12 cellular contexts compared by ENCODE assay signal in the genomic region with DNA sequence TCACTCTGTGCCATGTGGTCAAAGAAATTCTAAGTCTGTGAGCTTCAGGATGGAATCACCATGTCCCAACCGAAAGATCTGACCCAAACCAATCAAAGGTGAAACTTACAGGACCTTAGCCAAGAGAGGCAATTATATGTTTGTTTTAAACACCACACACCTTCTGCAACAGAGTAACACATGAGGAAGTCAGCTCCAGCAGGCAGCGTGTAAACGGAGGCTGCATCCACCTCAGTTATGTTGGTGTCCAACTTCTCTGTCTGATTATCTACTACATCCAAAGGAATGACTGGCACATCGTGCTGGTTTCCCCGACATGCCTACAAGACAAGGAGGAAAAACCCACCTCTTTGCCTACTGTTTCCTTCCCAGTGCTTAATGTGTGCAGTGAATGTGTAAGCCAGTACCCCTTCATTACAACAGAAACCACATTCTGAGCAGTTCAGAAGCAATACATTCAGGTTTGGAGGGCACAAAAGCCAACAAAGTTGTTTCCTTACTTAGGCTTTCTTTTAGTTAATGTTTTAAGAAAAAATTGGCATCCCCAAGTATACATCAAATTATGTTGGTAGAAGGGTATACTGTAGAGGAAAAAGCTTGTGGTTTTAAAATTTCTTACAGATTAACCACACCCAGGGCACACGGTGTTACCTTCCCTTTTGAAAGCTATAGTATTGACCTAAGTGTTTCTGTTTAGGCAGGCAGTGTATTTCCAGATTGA. TPM values are rescaled to one million over a fixed set of nuclear protein-coding genes. Genes with fewer than 3 reads are reported as not detected.
DNase-seq lines count a peak whose midpoint lies in the region; ATAC-seq and FAIRE-seq lines count a peak whose summit lies in the region.
"Had no signal": no experiment of that assay in that cellular context is flagged by ENCODE, and none has a peak within 500 bp of the region (broad histone marks: within the 10 kb centered on the region; RNA-seq: fewer than 3 reads in every experiment).

No MANE protein-coding gene starts in this region.

- H3K36me3 Mint-ChIP-seq in CD4-positive, alpha-beta memory T cell, result peaks cover 65% of the 10 kb centered on the region in 2 donors
- peaks cover 65% of the 10 kb centered on the region for H3K36me3 Mint-ChIP-seq in T-helper 2 cell treated with Interferon-gamma antibody and Interleukin-4, amounts not matched to agents 5 μg/mL and 100 μg/mL, for 36 hours (ENCODE audit: low read depth)

- H3K9me3 Mint-ChIP-seq in CD4-positive, alpha-beta memory T cell, result no peaks in the 10 kb centered on the region
- no peaks in the 10 kb centered on the region for H3K9me3 Mint-ChIP-seq in T-helper 2 cell treated with Interferon-gamma antibody and Interleukin-4, amounts not matched to agents 5 μg/mL and 100 μg/mL, for 36 hours

- H3K27ac ChIP-seq in CD4-positive, alpha-beta memory T cell (ENCODE audit: low read depth, low read length), result peak overlapping the region; percentile 7
- H3K27ac ChIP-seq: epithelial cell of prostate had no signal

- intact Hi-C loops in CD4-positive, alpha-beta memory T cell (cut with micrococcal nuclease), result loop anchor here (1.0 to 2.0 kb wide), 2 partner anchors 12 to 42 kb away; partner anchors contain the start of gene CASP6

- peak; percentile 84 for ATAC-seq in GM19324 (IDR thresholded peaks at IDR 0.05; ENCODE audit: low FRiP score, unreplicated experiment)
- ATAC-seq in HG02938 (IDR thresholded peaks at IDR 0.05; ENCODE audit: unreplicated experiment), result peak; percentile 90

- FAIRE-seq in frontal cortex (lab: Jason Lieb, UNC), result no peak

- H3K27me3 ChIP-seq in CD4-positive, alpha-beta memory T cell (ENCODE audit: insufficient read depth, low read length), result no peaks in the 10 kb centered on the region

- peaks cover 26 to 46% (median 36%) of the 10 kb centered on the region in 4 donors for H3K4me1 Mint-ChIP-seq in CD4-positive, alpha-beta memory T cell
- H3K4me1 Mint-ChIP-seq in T-helper 2 cell treated with Interferon-gamma antibody and Interleukin-4, amounts not matched to agents 5 μg/mL and 100 μg/mL, for 36 hours (ENCODE audit: low read depth), result peaks cover 22% of the 10 kb centered on the region

- peak overlapping the region; percentile 79 to 93 (median 86) for H3K27ac Mint-ChIP-seq in CD4-positive, alpha-beta memory T cell
- peak overlapping the region; percentile 68 for H3K27ac Mint-ChIP-seq in T-helper 2 cell treated with Interferon-gamma antibody and Interleukin-4, amounts not matched to agents 5 μg/mL and 100 μg/mL, for 36 hours

- H3K9me3 ChIP-seq in CD4-positive, alpha-beta memory T cell (ENCODE audit: control insufficient read depth in 1 of 2, low read length in 2 of 2), result no peaks in the 10 kb centered on the region

- H3K4me1 ChIP-seq in CD4-positive, alpha-beta memory T cell (ENCODE audit: insufficient read depth, low read length), result peaks cover 24% of the 10 kb centered on the region

- no peak overlapping the region for H3K4me3 ChIP-seq in CD4-positive, alpha-beta memory T cell (ENCODE audit: low read length in 2 of 2)

- DNase-seq in CD4-positive, alpha-beta memory T cell, result peak in 4 of 5 donors; percentile 36 to 54 (median 46)
- no peak for DNase-seq in T-helper 2 cell treated with Interferon-gamma antibody and Interleukin-4, amounts not matched to agents 5 μg/mL and 100 μg/mL, for 36 hours (ENCODE audit: low spot score)
- DNase-seq in frontal cortex (ENCODE audit: low spot score in 2 of 2), result no peak
- no peak for DNase-seq in RPMI8226
- DNase-seq in stimulated activated CD4-positive, alpha-beta T cell treated with anti-CD3 and anti-CD28 coated beads, Interleukin-15, amount 100 ng/mL, for 24 hours, result no peak
- no peak for DNase-seq in NCI-H2196 treated with DMSO at 0.1 percent for 48 hours (lab: John Stamatoyannopoulos, UW; ENCODE audit: unreplicated experiment)
- DNase-seq: activated effector memory CD4-positive, alpha-beta T cell treated with Interleukin-2 at 50 U/mL for 16 hours; kidney glomerular epithelial cell; NCI-H1417 had no signal

- H3K36me3 ChIP-seq in CD4-positive, alpha-beta memory T cell (ENCODE audit: insufficient read depth, low read length), result peaks cover 12% of the 10 kb centered on the region

- H3K4me3 Mint-ChIP-seq in CD4-positive, alpha-beta memory T cell, result peak overlapping the region; percentile 43 to 83 (median 74)
- peak overlapping the region; percentile 46 for H3K4me3 Mint-ChIP-seq in T-helper 2 cell treated with Interferon-gamma antibody and Interleukin-4, amounts not matched to agents 5 μg/mL and 100 μg/mL, for 36 hours

- H3K27me3 Mint-ChIP-seq in CD4-positive, alpha-beta memory T cell, result no peaks in the 10 kb centered on the region
- H3K27me3 Mint-ChIP-seq in T-helper 2 cell treated with Interferon-gamma antibody and Interleukin-4, amounts not matched to agents 5 μg/mL and 100 μg/mL, for 36 hours (ENCODE audit: low read depth), result no peaks in the 10 kb centered on the region

- CTCF ChIA-PET in CD4-positive, alpha-beta memory T cell (lab: Charles Lee; ENCODE audit: partially characterized antibody), result interaction anchor here (1.0 to 1.5 kb wide), 2 partner anchors 13 to 258 kb away, joined by 3 to 5 read pairs; partner anchors contain the start of gene CASP6

- POLR2A ChIA-PET in CD4-positive, alpha-beta memory T cell (lab: Charles Lee; ENCODE audit: partially characterized antibody), result interaction anchor here (0.6 to 3.0 kb wide), 10 partner anchors 10 to 258 kb away, joined by 3 to 21 read pairs (median 5); partner anchors contain the start of genes CASP6, MCUB and PLA2G12A

RNA-seq across cellular contexts. Expression of gene CASP6, which starts 12.4 kb away (rescaled TPM):
- total RNA-seq in CD4-positive, alpha-beta memory T cell, result 10 to 100 TPM; 16.5 to 24.7 TPM
- 100 to 1,000 TPM in 1 of 2 donors, 10 to 100 TPM in 1; 94.5 to 115 TPM for polyA plus RNA-seq in CD4-positive, alpha-beta memory T cell
- total RNA-seq in frontal cortex, result 22.4 TPM

RNA-seq across cellular contexts. Expression of gene PLA2G12A, which starts 39.0 kb away (rescaled TPM):
- 10 to 100 TPM; 15.7 to 18.1 TPM for total RNA-seq in CD4-positive, alpha-beta memory T cell
- 10 to 100 TPM; 33.1 to 64.8 TPM for polyA plus RNA-seq in CD4-positive, alpha-beta memory T cell
- 24.5 TPM for total RNA-seq in frontal cortex

Comparison
In these comparisons a context has a peak if more than half of its experiments do, and no peak if none do; other contexts are left out.
1. DNase-seq: peak in CD4-positive, alpha-beta memory T cell (4 of 5); none in T-helper 2 cell treated with Interferon-gamma antibody and Interleukin-4, amounts not matched to agents 5 μg/mL and 100 μg/mL, for 36 hours (single experiment), frontal cortex (0 of 2), RPMI8226 (single experiment), stimulated activated CD4-positive, alpha-beta T cell treated with anti-CD3 and anti-CD28 coated beads, Interleukin-15, amount 100 ng/mL, for 24 hours (single experiment) and NCI-H2196 treated with DMSO at 0.1 percent for 48 hours (single experiment).